In genomic region chr6:86251106-86251505, GRCh38 we compare ENCODE assay signal across 10 cellular contexts.
"Had no signal": no experiment of that assay in that cellular context is flagged by ENCODE, and none has a peak within 500 bp of the region (broad histone marks: within the 10 kb centered on the region; RNA-seq: fewer than 3 reads in every experiment).

No MANE protein-coding gene starts in this region.

- H3K9me3 ChIP-seq: HAP-1 had no signal

- H3K36me3 ChIP-seq: HAP-1 had no signal

- H3K4me1 ChIP-seq: HAP-1 had no signal

- H3K4me2 ChIP-seq: KMS-11 had no signal

- ATAC-seq: HCT116, HepG2 had no signal

- H3K27ac ChIP-seq: GM23248, HL-60, KMS-11 had no signal

- DNase-seq: GM23248, GOT3, H7, HFFc6, KBM-7 had no signal

- H3K9ac ChIP-seq: GM23248, KMS-11 had no signal

- H2AFZ ChIP-seq: GM23248 had no signal

- H3K4me3 ChIP-seq: GM23248, HAP-1 had no signal
